Comparison of ENCODE assay signal across 26 cellular contexts in genomic region chr7:46848944-46849343, GRCh38.
DNase-seq lines count a peak whose midpoint lies in the region; TF ChIP-seq lines count a peak whose summit lies in the region.
"Had no signal": no experiment of that assay in that cellular context is flagged by ENCODE, and none has a peak within 500 bp of the region (broad histone marks: within the 10 kb centered on the region; RNA-seq: fewer than 3 reads in every experiment).

No MANE protein-coding gene starts in this region.

- H3K27me3 Mint-ChIP-seq in immature natural killer cell (ENCODE audit: low read depth in 3 of 3), result no peaks in the 10 kb centered on the region
- H3K27me3 Mint-ChIP-seq: activated CD4-positive, alpha-beta T cell treated with anti-CD3 and anti-CD28 coated beads, Interleukin-2, amount 10 ng/mL, durations not matched to agents 7 days and 5 days; activated CD8-positive, alpha-beta memory T cell treated with anti-CD3 and anti-CD28 coated beads, Interleukin-2, amount 10 ng/mL, durations not matched to agents 7 days and 5 days; activated naive CD4-positive, alpha-beta T cell treated with anti-CD3 and anti-CD28 coated beads, Interleukin-2, amount 50 U/mL, for 24 hours; dendritic cell treated with granulocyte-macrophage colony-stimulating factor and Interleukin-4, amounts not matched to agents 40 ng/mL and 50 ng/mL, for 4 days; T-cell had no signal

- no peak overlapping the region for H3K4me3 Mint-ChIP-seq in immature natural killer cell
- H3K4me3 Mint-ChIP-seq: activated CD4-positive, alpha-beta T cell treated with anti-CD3 and anti-CD28 coated beads, Interleukin-2, amount 10 ng/mL, durations not matched to agents 7 days and 5 days; activated CD8-positive, alpha-beta memory T cell treated with anti-CD3 and anti-CD28 coated beads, Interleukin-2, amount 10 ng/mL, durations not matched to agents 7 days and 5 days; activated naive CD4-positive, alpha-beta T cell treated with anti-CD3 and anti-CD28 coated beads, Interleukin-2, amount 50 U/mL, for 24 hours; dendritic cell treated with granulocyte-macrophage colony-stimulating factor and Interleukin-4, amounts not matched to agents 40 ng/mL and 50 ng/mL, for 4 days; neural progenitor cell; T-cell had no signal

- CTCF ChIA-PET in A673 (lab: Charles Lee), result no interaction called here

- no peak overlapping the region for H3K27ac ChIP-seq in A673 (ENCODE audit: low read depth, low read length, poor library complexity, severe bottlenecking)
- H3K27ac ChIP-seq in caudate nucleus (ENCODE audit: low read depth, low read length), result no peak overlapping the region
- H3K27ac ChIP-seq: BLaER1 treated with 17β-estradiol and CSF1 and Interleukin-3, amounts not matched to agents 10 nM and 100 nM; heart left ventricle; neural progenitor cell; prostate gland; skin epidermis; suprapubic skin had no signal

- no peak for TF ChIP-seq CTCF in A673 (conservative IDR thresholded peaks at IDR 0.05; ENCODE audit: low read depth, low read length)

- DNase-seq in A673 (ENCODE audit: low spot score) (peak; percentile 83), ELR (ENCODE audit: low read depth) (peak; percentile 68), RPMI7951 (ENCODE audit: low read depth) (peak; percentile 79), fibroblast of peridontal ligament (ENCODE audit: extremely low read depth) (peak; percentile 77), SHP77 treated with DMSO at 0.1 percent for 48 hours (lab: John Stamatoyannopoulos, UW) (no peak), immature natural killer cell (no peak), caudate nucleus (lab: John Stamatoyannopoulos, UW) (no peak), NK-92 (lab: John Stamatoyannopoulos, UW; ENCODE audit: unreplicated experiment) (no peak)
- DNase-seq: 8988T; activated CD4-positive, alpha-beta T cell treated with anti-CD3 and anti-CD28 coated beads, Interleukin-2, amount 10 ng/mL, durations not matched to agents 7 days and 5 days; activated CD8-positive, alpha-beta memory T cell treated with anti-CD3 and anti-CD28 coated beads, Interleukin-2, amount 10 ng/mL, durations not matched to agents 7 days and 5 days; anterior cingulate cortex; heart left ventricle; NCI-H1436; NCI-H2107; NCI-H446; SIG-M5; stimulated activated CD4-positive, alpha-beta T cell treated with anti-CD3 and anti-CD28 coated beads, Interleukin-1b, Interleukin-23, amount 100 ng/mL, for 48 hours; T-cell had no signal

- no TSS peak for BruUV-seq in A673 (replicated peaks; lab: Mats Ljungman, UMichigan)

- no peaks in the 10 kb centered on the region for H3K4me1 Mint-ChIP-seq in immature natural killer cell
- H3K4me1 Mint-ChIP-seq: activated CD4-positive, alpha-beta T cell treated with anti-CD3 and anti-CD28 coated beads, Interleukin-2, amount 10 ng/mL, durations not matched to agents 7 days and 5 days; activated CD8-positive, alpha-beta memory T cell treated with anti-CD3 and anti-CD28 coated beads, Interleukin-2, amount 10 ng/mL, durations not matched to agents 7 days and 5 days; activated naive CD4-positive, alpha-beta T cell treated with anti-CD3 and anti-CD28 coated beads, Interleukin-2, amount 50 U/mL, for 24 hours; neural progenitor cell; T-cell had no signal

- peaks cover 0 to 37% (median 7%) of the 10 kb centered on the region in 6 donors for H3K9me3 Mint-ChIP-seq in immature natural killer cell
- H3K9me3 Mint-ChIP-seq: neural progenitor cell had no signal

- no peaks in the 10 kb centered on the region for H3K27me3 ChIP-seq in A673 (replicated peaks; ENCODE audit: insufficient read depth, low read depth, low read length, poor library complexity)
- H3K27me3 ChIP-seq: BLaER1 treated with 17β-estradiol and CSF1 and Interleukin-3, amounts not matched to agents 10 nM and 100 nM; heart left ventricle; neural progenitor cell; suprapubic skin had no signal

- H3K4me1 ChIP-seq in A673 (ENCODE audit: insufficient read depth, low read length, poor library complexity, severe bottlenecking), result no peaks in the 10 kb centered on the region
- H3K4me1 ChIP-seq: BLaER1 treated with 17β-estradiol and CSF1 and Interleukin-3, amounts not matched to agents 10 nM and 100 nM; neural progenitor cell; prostate gland; suprapubic skin had no signal

- H3K36me3 ChIP-seq in A673 (ENCODE audit: insufficient read depth, low read length, poor library complexity, severe bottlenecking), result no peaks in the 10 kb centered on the region
- H3K36me3 ChIP-seq: BLaER1 treated with 17β-estradiol and CSF1 and Interleukin-3, amounts not matched to agents 10 nM and 100 nM; heart left ventricle; neural progenitor cell; prostate gland; suprapubic skin had no signal

- intact Hi-C loops in A673 (cut with micrococcal nuclease; ENCODE audit: unreplicated experiment), result no loop called here

- no peaks in the 10 kb centered on the region for H3K36me3 Mint-ChIP-seq in immature natural killer cell
- H3K36me3 Mint-ChIP-seq: activated CD8-positive, alpha-beta memory T cell treated with anti-CD3 and anti-CD28 coated beads, Interleukin-2, amount 10 ng/mL, durations not matched to agents 7 days and 5 days; activated naive CD4-positive, alpha-beta T cell treated with anti-CD3 and anti-CD28 coated beads, Interleukin-2, amount 50 U/mL, for 24 hours; neural progenitor cell; T-cell had no signal

- H3K27ac Mint-ChIP-seq in immature natural killer cell, result no peak overlapping the region
- H3K27ac Mint-ChIP-seq: activated CD4-positive, alpha-beta T cell treated with anti-CD3 and anti-CD28 coated beads, Interleukin-2, amount 10 ng/mL, durations not matched to agents 7 days and 5 days; activated CD8-positive, alpha-beta memory T cell treated with anti-CD3 and anti-CD28 coated beads, Interleukin-2, amount 10 ng/mL, durations not matched to agents 7 days and 5 days; activated naive CD4-positive, alpha-beta T cell treated with anti-CD3 and anti-CD28 coated beads, Interleukin-2, amount 50 U/mL, for 24 hours; dendritic cell treated with granulocyte-macrophage colony-stimulating factor and Interleukin-4, amounts not matched to agents 40 ng/mL and 50 ng/mL, for 4 days; neural progenitor cell; T-cell had no signal

- no peak overlapping the region for H3K4me3 ChIP-seq in A673 (ENCODE audit: low read depth, low read length, poor library complexity, severe bottlenecking)
- H3K4me3 ChIP-seq: BLaER1 treated with 17β-estradiol and CSF1 and Interleukin-3, amounts not matched to agents 10 nM and 100 nM; heart left ventricle; neural progenitor cell; prostate gland; skin epidermis; suprapubic skin had no signal

- no peaks in the 10 kb centered on the region for H3K9me3 ChIP-seq in A673 (ENCODE audit: low read depth, low read length, poor library complexity, severe bottlenecking)
- H3K9me3 ChIP-seq: heart left ventricle, prostate gland, suprapubic skin had no signal

- POLR2A ChIA-PET in A673 (lab: Charles Lee; ENCODE audit: low non-redundant PET), result interaction anchor here (0.6 kb wide), 1 partner anchor 63 kb away, joined by 3 read pairs; no protein-coding TSS in a partner anchor

Comparison
In these comparisons a context has a peak if more than half of its experiments do, and no peak if none do; other contexts are left out.
1. DNase-seq: peak in A673 (single experiment), ELR (single experiment), RPMI7951 (single experiment) and fibroblast of peridontal ligament (single experiment); none in SHP77 treated with DMSO at 0.1 percent for 48 hours (single experiment), immature natural killer cell (0 of 3), caudate nucleus (0 of 61) and NK-92 (single experiment).